8 cellular contexts compared by ENCODE assay signal in genomic region chr1:153510984-153511410, GRCh38. TPM values are rescaled to one million over a fixed set of nuclear protein-coding genes. Genes with fewer than 3 reads are reported as not detected.
DNase-seq lines count a peak whose midpoint lies in the region; ATAC-seq and TF ChIP-seq lines count a peak whose summit lies in the region.

No MANE protein-coding gene starts in this region.

- no peak overlapping the region for H3K4me2 ChIP-seq in IMR-90 (ENCODE audit: low read depth, low read length)

- H3K36me3 Mint-ChIP-seq in natural killer cell treated with Interleukin-12 subunit alpha and Interleukin-12 subunit beta and Interleukin-15 and Interleukin-18, amount 100 ng/mL, for 72 hours = no peaks in the 10 kb centered on the region

- H3K4me1 ChIP-seq in IMR-90 (ENCODE audit: control insufficient read depth, insufficient read depth, low read length) = peaks cover 19% of the 10 kb centered on the region

- peaks cover 10% of the 10 kb centered on the region for H3K9me1 ChIP-seq in IMR-90 (ENCODE audit: insufficient read depth, low read length)

- TF ChIP-seq CTCF in IMR-90 (conservative IDR thresholded peaks at IDR 0.05; ENCODE audit: low read depth, low read length) = peak; percentile 97

- peak overlapping the region; percentile 54; the same call in 1 of the 2 replicates for H4K5ac ChIP-seq in IMR-90 (ENCODE audit: low read depth, low read length)

- H2AFZ ChIP-seq in IMR-90 (replicated peaks; ENCODE audit: low read length, poor library complexity) = peak overlapping the region; percentile 84

- no peak overlapping the region for H3K14ac ChIP-seq in IMR-90 (replicated peaks; ENCODE audit: low read depth, low read length)

- intact Hi-C loops in IMR-90 (cut with micrococcal nuclease) = loop anchor here (1.0 to 2.0 kb wide), 6 partner anchors 22 to 238 kb away; partner anchors contain the start of genes CHTOP, ILF2 and S100A13

- no peaks in the 10 kb centered on the region for H3K9me3 ChIP-seq in IMR-90 (ENCODE audit: control insufficient read depth, insufficient read depth, low read length)

- H2BK20ac ChIP-seq in IMR-90 (ENCODE audit: low read depth, low read length) = peak overlapping the region; percentile 84

- H3K18ac ChIP-seq in IMR-90 (ENCODE audit: low read depth, low read length) = no peak overlapping the region

- H3K27me3 ChIP-seq in IMR-90 (ENCODE audit: control insufficient read depth, insufficient read depth, low read length) = no peaks in the 10 kb centered on the region

- no peak overlapping the region for H3K56ac ChIP-seq in IMR-90 (ENCODE audit: extremely low read depth, insufficient read depth, low read length)

- CTCF ChIA-PET in IMR-90 (lab: Yijun Ruan, JAX) = interaction anchor here (0.6 to 2.6 kb wide), 20 partner anchors 10 to 486 kb away, joined by 3 to 15 read pairs (median 5); partner anchors contain the start of genes CHTOP, S100A13 and S100A6

- peak; percentile 97 for TF ChIP-seq RAD21 in IMR-90 (IDR thresholded peaks at IDR 0.05; ENCODE audit: low read length)

- H3K4me1 Mint-ChIP-seq in natural killer cell treated with Interleukin-12 subunit alpha and Interleukin-12 subunit beta and Interleukin-15 and Interleukin-18, amount 100 ng/mL, for 72 hours (ENCODE audit: low read depth in 2 of 2) = peaks cover 0 to 4% of the 10 kb centered on the region in 2 donors

- no peak overlapping the region for H3K9ac ChIP-seq in IMR-90 (ENCODE audit: low read depth, low read length)

- H2BK15ac ChIP-seq in IMR-90 (ENCODE audit: low read depth, low read length) = peak overlapping the region; percentile 58; the same call in 2 of the 3 replicates

- dilution Hi-C loops in IMR-90 (cut with HindIII; ENCODE audit: low sequenced_read_pairs, unreplicated experiment) = no loop called here

- peak overlapping the region; percentile 13; the same call in 1 of the 2 replicates for H2AK5ac ChIP-seq in IMR-90 (ENCODE audit: low read depth, low read length)

- BruUV-seq in IMR-90 (replicated peaks; lab: Mats Ljungman, UMichigan) = no TSS peak

- ATAC-seq in IMR-90 (ENCODE audit: low read depth) (peak; percentile 69), esophagus mucosa (peak; percentile 40), GM21390 (IDR thresholded peaks at IDR 0.05; ENCODE audit: unreplicated experiment) (no peak)
- peak; percentile 86 to 89 for ATAC-seq in natural killer cell treated with Interleukin-12 subunit alpha and Interleukin-12 subunit beta and Interleukin-15 and Interleukin-18, amount 100 ng/mL, for 72 hours

- WGBS in IMR-90 (ENCODE audit: extremely low coverage in 2 of 2, insufficient read length in 1 of 2), 2 experiments = no CpG with 5 or more reads among the region's 7 CpGs

- in situ Hi-C loops in IMR-90 (cut with MboI; ENCODE audit: low sequenced_read_pairs) = loop anchor here (10.0 kb wide), 2 partner anchors 54 to 134 kb away; partner anchors contain the start of gene S100A2

- peaks cover 0 to 4% of the 10 kb centered on the region in 2 experiments; a peak in 1 of 4 replicates for H3K79me1 ChIP-seq in IMR-90 (ENCODE audit: low read depth in 1 of 2, low read length in 2 of 2)

- no peak overlapping the region for H3K4me3 ChIP-seq in IMR-90 (ENCODE audit: insufficient read depth, low read depth, low read length)

- peak overlapping the region; percentile 69 to 85 for H4K8ac ChIP-seq in IMR-90 (ENCODE audit: low read depth in 2 of 2, low read length in 2 of 2)

- no peak overlapping the region for H3K27ac ChIP-seq in IMR-90 (ENCODE audit: insufficient read depth, low read length)

- H4K91ac ChIP-seq in IMR-90 (ENCODE audit: insufficient read depth, low read depth, low read length) = peak overlapping the region; percentile 60

- no peak overlapping the region for H3K23ac ChIP-seq in IMR-90 (ENCODE audit: low read depth, low read length)

- H2AK9ac ChIP-seq in IMR-90 (replicated peaks; ENCODE audit: low read depth, low read length, poor library complexity) = peak overlapping the region; percentile 88

- DNase-seq in DMS153 (lab: John Stamatoyannopoulos, UW) (peak; percentile 57), IMR-90 (peak; percentile 74), OCI-M1 (lab: John Stamatoyannopoulos, UW) (peak; percentile 90), activated T-cell treated with anti-CD3 and anti-CD28 coated beads for 24 hours (ENCODE audit: low read depth) (peak; percentile 72)
- DNase-seq in natural killer cell treated with Interleukin-12 subunit alpha and Interleukin-12 subunit beta and Interleukin-15 and Interleukin-18, amount 100 ng/mL, for 72 hours (ENCODE audit: low spot score) = peak; percentile 84
- peak; percentile 74 for DNase-seq in stimulated activated naive CD4-positive, alpha-beta T cell treated with Interleukin-2 at 50 U/mL for 16 hours (lab: John Stamatoyannopoulos, UW)

- no peaks in the 10 kb centered on the region for H3K36me3 ChIP-seq in IMR-90 (ENCODE audit: control insufficient read depth, insufficient read depth, low read length)

- POLR2A ChIA-PET in IMR-90 (lab: Charles Lee; ENCODE audit: unreplicated experiment) = interaction anchor here (1.1 kb wide), 1 partner anchor 55 kb away, joined by 3 read pairs; no protein-coding TSS in a partner anchor

- H3K27me3 Mint-ChIP-seq in natural killer cell treated with Interleukin-12 subunit alpha and Interleukin-12 subunit beta and Interleukin-15 and Interleukin-18, amount 100 ng/mL, for 72 hours = no peaks in the 10 kb centered on the region

- no peaks in the 10 kb centered on the region for H3K9me3 Mint-ChIP-seq in natural killer cell treated with Interleukin-12 subunit alpha and Interleukin-12 subunit beta and Interleukin-15 and Interleukin-18, amount 100 ng/mL, for 72 hours

- H4K20me1 ChIP-seq in IMR-90 (ENCODE audit: insufficient read depth, low read length) = no peaks in the 10 kb centered on the region

- H2BK120ac ChIP-seq in IMR-90 (ENCODE audit: low read depth, low read length) = peak overlapping the region; percentile 81

- H3K27ac Mint-ChIP-seq in natural killer cell treated with Interleukin-12 subunit alpha and Interleukin-12 subunit beta and Interleukin-15 and Interleukin-18, amount 100 ng/mL, for 72 hours = peak overlapping the region in 1 of 2 donors; percentile 69

- 0 out of 2 replicates have a peak, but pooled peaks have one; percentile 33 for TF ChIP-seq POLR2A in IMR-90 (IDR thresholded peaks at IDR 0.05; ENCODE audit: low read depth, low read length)

- H3K4ac ChIP-seq in IMR-90 (ENCODE audit: low read depth, low read length) = peak overlapping the region; percentile 62

- no peak overlapping the region for H2BK5ac ChIP-seq in IMR-90 (ENCODE audit: low read depth, low read length, poor library complexity, severe bottlenecking)

- H3K4me3 Mint-ChIP-seq in natural killer cell treated with Interleukin-12 subunit alpha and Interleukin-12 subunit beta and Interleukin-15 and Interleukin-18, amount 100 ng/mL, for 72 hours = no peak overlapping the region

TF ChIP-seq in IMR-90, 13 proteins besides CTCF, POLR2A, EP300 and RAD21 (continues in another document):
- TF ChIP-seq RCOR1 (IDR thresholded peaks at IDR 0.05; ENCODE audit: insufficient replicate concordance, low read length) (no peak), BHLHE40 (IDR thresholded peaks at IDR 0.05; ENCODE audit: low read depth, low read length) (0 out of 2 replicates have a peak, but pooled peaks have one; percentile 36), MXI1 (IDR thresholded peaks at IDR 0.05; ENCODE audit: borderline replicate concordance, low read depth, low read length) (peak; percentile 91; the same call in 1 of the 2 replicates)

RNA-seq across cellular contexts. Expression of gene S100A6, which starts 24.8 kb away (rescaled TPM):
- 373 and 555 TPM in 2 replicates for total RNA-seq in IMR-90 (2012; rRNA removed)
- 1,755 and 2,394 TPM in 2 replicates for polyA plus RNA-seq in IMR-90 (2012; rRNA removed)
- 755 and 1,450 TPM in 2 replicates for polyA plus RNA-seq in IMR-90 (2012; cell fraction: cytosol; rRNA removed)
- 227 and 313 TPM in 2 replicates for polyA plus RNA-seq in IMR-90 (2012; cell fraction: nucleus; rRNA removed; ENCODE audit: low replicate concordance)
- 976 TPM for total RNA-seq in esophagus mucosa
- 100 to 1,000 TPM in 1 of 2 donors, 10 to 100 TPM in 1; 90.9 to 106 TPM for total RNA-seq in natural killer cell treated with Interleukin-12 subunit alpha and Interleukin-12 subunit beta and Interleukin-15 and Interleukin-18, amount 100 ng/mL, for 72 hours

RNA-seq across cellular contexts. Expression of gene S100A5, which starts 29.7 kb away (rescaled TPM):
- total RNA-seq in IMR-90 (2012; rRNA removed) (0.56 TPM in 1 of 2 replicates, not detected in the other), esophagus mucosa (not detected)
- 0.27 and 0.55 TPM in 2 replicates for polyA plus RNA-seq in IMR-90 (2012; rRNA removed)
- polyA plus RNA-seq in IMR-90 (2012; cell fraction: cytosol; rRNA removed) = 1.1 TPM in 1 of 2 replicates, not detected in the other
- polyA plus RNA-seq in IMR-90 (2012; cell fraction: nucleus; rRNA removed; ENCODE audit: low replicate concordance) = not detected in 2 replicates
- not detected for total RNA-seq in natural killer cell treated with Interleukin-12 subunit alpha and Interleukin-12 subunit beta and Interleukin-15 and Interleukin-18, amount 100 ng/mL, for 72 hours

RNA-seq across cellular contexts. Expression of gene S100A4, which starts 34.6 kb away (rescaled TPM):
- total RNA-seq in IMR-90 (2012; rRNA removed) (5.6 and 7.5 TPM in 2 replicates), esophagus mucosa (36.0 TPM)
- polyA plus RNA-seq in IMR-90 (2012; rRNA removed) = 15.0 and 16.6 TPM in 2 replicates
- 17.1 and 25.7 TPM in 2 replicates for polyA plus RNA-seq in IMR-90 (2012; cell fraction: cytosol; rRNA removed)
- polyA plus RNA-seq in IMR-90 (2012; cell fraction: nucleus; rRNA removed; ENCODE audit: low replicate concordance) = 3.3 and 5.2 TPM in 2 replicates
- total RNA-seq in natural killer cell treated with Interleukin-12 subunit alpha and Interleukin-12 subunit beta and Interleukin-15 and Interleukin-18, amount 100 ng/mL, for 72 hours = 100 to 1,000 TPM in 1 of 2 donors, 10 to 100 TPM in 1; 85.4 to 124 TPM

RNA-seq across cellular contexts. Expression of gene S100A3, which starts 38.1 kb away (rescaled TPM):
- total RNA-seq in IMR-90 (2012; rRNA removed) = 1.4 and 2.9 TPM in 2 replicates
- polyA plus RNA-seq in IMR-90 (2012; rRNA removed) = 4.5 and 6.2 TPM in 2 replicates
- 5.1 and 8.9 TPM in 2 replicates for polyA plus RNA-seq in IMR-90 (2012; cell fraction: cytosol; rRNA removed)
- polyA plus RNA-seq in IMR-90 (2012; cell fraction: nucleus; rRNA removed; ENCODE audit: low replicate concordance) = 3.3 and 5.1 TPM in 2 replicates
- total RNA-seq in esophagus mucosa = 9.6 TPM
- total RNA-seq in natural killer cell treated with Interleukin-12 subunit alpha and Interleukin-12 subunit beta and Interleukin-15 and Interleukin-18, amount 100 ng/mL, for 72 hours = not detected

RNA-seq across cellular contexts. Expression of gene S100A7, which starts 50.5 kb away (rescaled TPM):
- total RNA-seq in IMR-90 (2012; rRNA removed) (not detected in 2 replicates), esophagus mucosa (5,647 TPM)
- not detected in 2 replicates for polyA plus RNA-seq in IMR-90 (2012; rRNA removed)
- not detected in 2 replicates for polyA plus RNA-seq in IMR-90 (2012; cell fraction: cytosol; rRNA removed)
- polyA plus RNA-seq in IMR-90 (2012; cell fraction: nucleus; rRNA removed; ENCODE audit: low replicate concordance) = not detected in 2 replicates
- total RNA-seq in natural killer cell treated with Interleukin-12 subunit alpha and Interleukin-12 subunit beta and Interleukin-15 and Interleukin-18, amount 100 ng/mL, for 72 hours = not detected
